In the genomic region with DNA sequence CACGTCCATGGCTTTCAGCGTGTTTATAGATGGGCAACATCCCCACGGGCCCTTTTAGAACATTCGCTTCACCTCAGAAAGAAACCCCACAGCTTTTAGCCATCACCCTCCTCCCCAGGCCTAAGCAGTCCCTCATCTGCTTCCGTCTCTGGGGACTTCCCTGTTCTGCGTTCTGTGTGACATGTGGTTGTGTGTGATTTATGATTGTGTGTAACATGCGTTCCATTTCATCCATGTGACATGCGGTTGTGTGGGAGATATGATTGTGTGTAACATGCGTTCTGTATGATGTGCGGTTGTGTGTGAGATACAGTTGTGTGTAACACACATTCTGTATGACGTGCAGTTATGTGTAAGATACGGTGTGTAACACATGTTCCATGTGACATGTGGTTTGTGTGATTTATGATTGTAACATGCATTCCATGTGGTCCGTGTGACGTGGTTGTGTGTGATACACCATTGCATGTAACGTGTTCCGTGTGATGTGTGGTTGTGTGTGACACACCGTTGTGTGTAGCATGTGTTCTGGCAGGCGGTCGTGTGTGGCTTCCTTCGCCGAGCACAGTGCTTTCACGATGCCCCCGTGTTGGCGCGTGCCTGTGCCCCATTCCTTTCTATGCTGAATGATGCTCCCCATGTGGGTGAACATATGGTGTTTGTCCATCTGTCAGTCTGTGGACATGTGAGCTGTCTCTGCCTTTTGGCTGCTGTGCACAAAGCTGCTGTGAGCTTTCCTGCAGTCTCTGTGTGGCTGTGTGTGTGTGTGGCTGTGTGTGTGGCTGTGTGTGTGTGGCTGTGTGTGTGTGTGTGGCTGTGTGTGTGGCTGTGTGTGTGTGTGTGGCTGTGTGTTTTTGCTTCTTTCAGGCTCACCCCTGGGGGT, we compare ENCODE assay signal across 8 cellular contexts. TPM values are rescaled to one million over a fixed set of nuclear protein-coding genes. Genes with fewer than 3 reads are reported as not detected.
A peak's percentile ranks its signal among the peaks of the same experiment; 100 is the strongest.
DNase-seq lines count a peak whose midpoint lies in the region; ATAC-seq, FAIRE-seq and TF ChIP-seq lines count a peak whose summit lies in the region.

No MANE protein-coding gene starts in this region.

- no peaks in the 10 kb centered on the region for H3K36me3 Mint-ChIP-seq in activated naive CD4-positive, alpha-beta T cell treated with anti-CD3 and anti-CD28 coated beads for 36 hours (ENCODE audit: low read depth)

- TF ChIP-seq CTCF in RWPE1 (conservative IDR thresholded peaks at IDR 0.05; ENCODE audit: low read depth) (no peak), upper lobe of right lung (IDR thresholded peaks at IDR 0.05) (no peak)

- H3K27me3 ChIP-seq in upper lobe of right lung (no peaks in the 10 kb centered on the region), small intestine (ENCODE audit: control insufficient read depth in 2 of 2, insufficient read depth in 2 of 2, low read length in 2 of 2) (no peaks in the 10 kb centered on the region)

- H3K27ac ChIP-seq in RWPE1 (peak overlapping the region; percentile 91), upper lobe of right lung (peak overlapping the region; percentile 94), small intestine (ENCODE audit: low read depth in 1 of 2, low read length in 1 of 2) (peak overlapping the region in 1 of 2 donors; percentile 87)

- intact Hi-C loops in activated naive CD4-positive, alpha-beta T cell treated with anti-CD3 and anti-CD28 coated beads for 36 hours (cut with micrococcal nuclease): loop anchor here (2.0 kb wide), 1 partner anchor 24 kb away; no protein-coding TSS in a partner anchor
- intact Hi-C loops in upper lobe of right lung (cut with DNase I): no loop called here

- CTCF ChIA-PET in activated naive CD4-positive, alpha-beta T cell treated with anti-CD3 and anti-CD28 coated beads for 36 hours (lab: Charles Lee): interaction anchor here (0.8 to 2.5 kb wide), 5 partner anchors 11 to 62 kb away, joined by 3 to 10 read pairs (median 3); no protein-coding TSS in a partner anchor
- CTCF ChIA-PET in RWPE1 (lab: Yijun Ruan, JAX): interaction anchor here (0.5 to 3.4 kb wide), 5 partner anchors 24 to 147 kb away, joined by 3 to 22 read pairs (median 3); no protein-coding TSS in a partner anchor

- no peak for FAIRE-seq in small intestine (lab: Jason Lieb, UNC)

- no peaks in the 10 kb centered on the region for H3K9me3 Mint-ChIP-seq in activated naive CD4-positive, alpha-beta T cell treated with anti-CD3 and anti-CD28 coated beads for 36 hours

- DNase-seq in activated naive CD4-positive, alpha-beta T cell treated with anti-CD3 and anti-CD28 coated beads for 36 hours: peak; percentile 46
- no peak for DNase-seq in activated naive CD4-positive, alpha-beta T cell (lab: John Stamatoyannopoulos, UW)
- no peak for DNase-seq in RWPE1 (ENCODE audit: low spot score)
- DNase-seq in left kidney (ENCODE audit: low read depth, low spot score): peak; percentile 54
- DNase-seq in upper lobe of right lung: no peak
- no peak for DNase-seq in small intestine

- H3K9me3 ChIP-seq in upper lobe of right lung (no peaks in the 10 kb centered on the region), small intestine (ENCODE audit: control insufficient read depth, low read depth) (no peaks in the 10 kb centered on the region)

- POLR2A ChIA-PET in RWPE1 (lab: Yijun Ruan, JAX; ENCODE audit: low non-redundant PET): no interaction called here

- no peak for ATAC-seq in upper lobe of right lung
- ATAC-seq in HG02973 (IDR thresholded peaks at IDR 0.05; ENCODE audit: unreplicated experiment): no peak
- ATAC-seq in GM18873 (IDR thresholded peaks at IDR 0.05; ENCODE audit: low FRiP score, unreplicated experiment): no peak

- H3K27ac Mint-ChIP-seq in activated naive CD4-positive, alpha-beta T cell treated with anti-CD3 and anti-CD28 coated beads for 36 hours: peak overlapping the region; percentile 74

- H3K27me3 Mint-ChIP-seq in activated naive CD4-positive, alpha-beta T cell treated with anti-CD3 and anti-CD28 coated beads for 36 hours (ENCODE audit: low read depth): no peaks in the 10 kb centered on the region

- peak overlapping the region; percentile 19 for H3K4me3 Mint-ChIP-seq in activated naive CD4-positive, alpha-beta T cell treated with anti-CD3 and anti-CD28 coated beads for 36 hours

- no peak overlapping the region for H3K4me3 ChIP-seq in upper lobe of right lung
- no peak overlapping the region for H3K4me3 ChIP-seq in small intestine (ENCODE audit: low read depth in 1 of 2, low read length in 2 of 2)

- H3K4me1 ChIP-seq in upper lobe of right lung (peaks cover 43% of the 10 kb centered on the region), small intestine (ENCODE audit: control insufficient read depth in 2 of 2, insufficient read depth in 1 of 2, low read depth in 1 of 2, low read length in 1 of 2) (peaks cover 5 to 9% of the 10 kb centered on the region in 2 donors)

- H3K4me1 Mint-ChIP-seq in activated naive CD4-positive, alpha-beta T cell treated with anti-CD3 and anti-CD28 coated beads for 36 hours (ENCODE audit: low read depth): peaks cover 22% of the 10 kb centered on the region

- 76 to 91% (median 86%) methylated on average over 25 of the region's 25 CpGs for WGBS in small intestine, 3 donors

- H3K36me3 ChIP-seq in upper lobe of right lung (no peaks in the 10 kb centered on the region), small intestine (ENCODE audit: control insufficient read depth in 2 of 2, insufficient read depth in 2 of 2, low read length in 2 of 2) (no peaks in the 10 kb centered on the region)

RNA-seq across cellular contexts. Expression of gene PWWP2B, which starts 26.2 kb away (rescaled TPM):
- total RNA-seq in activated naive CD4-positive, alpha-beta T cell treated with anti-CD3 and anti-CD28 coated beads for 36 hours: 1 to 10 TPM; 1.5 to 2.2 TPM
- 26.0 TPM for total RNA-seq in upper lobe of right lung
- 10 to 100 TPM in 1 of 3 donors, 1 to 10 TPM in 2; 7.0 to 14.7 (median 9.2) TPM for polyA plus RNA-seq in small intestine

Comparison
In these comparisons a context has a peak if more than half of its experiments do, and no peak if none do; other contexts are left out.
1. DNase-seq: peak in activated naive CD4-positive, alpha-beta T cell treated with anti-CD3 and anti-CD28 coated beads for 36 hours (single experiment) and left kidney (single experiment); none in activated naive CD4-positive, alpha-beta T cell (0 of 4), RWPE1 (single experiment), upper lobe of right lung (single experiment) and small intestine (single experiment).